Comparison of ENCODE assay signal across 10 cellular contexts in the genomic region with DNA sequence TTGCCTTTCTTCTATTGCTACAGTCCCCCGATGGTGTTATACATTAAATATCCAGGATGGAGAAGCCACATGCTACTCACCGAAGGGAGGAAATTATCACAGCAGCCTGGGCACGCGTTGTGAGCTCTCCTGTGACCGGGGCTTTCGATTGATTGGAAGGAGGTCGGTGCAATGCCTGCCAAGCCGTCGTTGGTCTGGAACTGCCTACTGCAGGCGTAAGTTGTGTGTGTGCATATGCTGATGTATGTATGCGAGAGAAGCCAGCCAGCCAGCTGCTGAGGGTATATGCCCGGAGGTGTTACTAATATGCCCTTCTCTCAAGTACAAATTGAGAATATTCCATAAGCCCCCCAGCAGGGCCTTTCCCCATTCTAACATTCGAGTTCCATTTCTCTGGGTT. TPM values are rescaled to one million over a fixed set of nuclear protein-coding genes. Genes with fewer than 3 reads are reported as not detected.
"Had no signal": no experiment of that assay in that cellular context is flagged by ENCODE, and none has a peak within 500 bp of the region (broad histone marks: within the 10 kb centered on the region; RNA-seq: fewer than 3 reads in every experiment).

No MANE protein-coding gene starts in this region.

- H3K9ac ChIP-seq: GM23248 had no signal

- H3K9me3 ChIP-seq: HAP-1 had no signal

- H3K36me3 ChIP-seq: HAP-1 had no signal

- H2AFZ ChIP-seq: GM23248, GM23338 had no signal

- H3K27ac ChIP-seq: GM23248 had no signal

- ATAC-seq: GM23338, HCT116 had no signal

- FAIRE-seq: H1, H54 had no signal

- DNase-seq: GM23248, GOT3, H7, H9, HFFc6 had no signal

- H3K4me3 ChIP-seq: GM23248, GM23338, HAP-1 had no signal

- H3K4me1 ChIP-seq: HAP-1 had no signal

RNA-seq across cellular contexts. Expression of a gene that starts 18.2 kb away (rescaled TPM):
- total RNA-seq: GM23338, H1, H9 had no signal
- polyA plus RNA-seq: GM23338, H1 had no signal
